In genomic region chr1:53945183-53945432, GRCh38 we compare ENCODE assay signal across 8 cellular contexts. TPM values are rescaled to one million over a fixed set of nuclear protein-coding genes. Genes with fewer than 3 reads are reported as not detected.
DNase-seq lines count a peak whose midpoint lies in the region; ATAC-seq, FAIRE-seq and TF ChIP-seq lines count a peak whose summit lies in the region.

No MANE protein-coding gene starts in this region.

- H3K27me3 ChIP-seq in CD8-positive, alpha-beta T cell (ENCODE audit: insufficient read depth, low read length): no peaks in the 10 kb centered on the region
- H3K27me3 ChIP-seq in NT2/D1 (ENCODE audit: insufficient read depth, insufficient read length) (no peaks in the 10 kb centered on the region), H1 (replicated peaks in 1 of 4; ENCODE audit: control insufficient read depth in 3 of 4, extremely low read depth in 1 of 4, insufficient read depth in 3 of 4, low read length in 3 of 4) (no peaks in the 10 kb centered on the region)

- no peak overlapping the region for H2AFZ ChIP-seq in H1 (ENCODE audit: low read length)

- no peak for DNase-seq in CD8-positive, alpha-beta T cell
- DNase-seq in NT2/D1 (ENCODE audit: low read depth, low spot score) (no peak), H1 (ENCODE audit: low read depth in 1 of 2, low spot score in 2 of 2) (no peak), omental fat pad (ENCODE audit: low spot score) (no peak), DMS53 (lab: John Stamatoyannopoulos, UW) (no peak), putamen (ENCODE audit: low spot score) (no peak), SIG-M5 treated with dmso at 0.1 percent for 504 hours (lab: John Stamatoyannopoulos, UW; ENCODE audit: unreplicated experiment) (no peak)
- DNase-seq in activated CD4-positive, CD25-positive, alpha-beta regulatory T cell treated with anti-CD3 and anti-CD28 coated beads, Interleukin-2, amount 50 U/mL, for 72 hours: no peak

- H3K9ac ChIP-seq in NT2/D1 (ENCODE audit: insufficient read length, low read depth): peak overlapping the region; percentile 84
- H3K9ac ChIP-seq in H1 (replicated peaks in 1 of 4; ENCODE audit: extremely low read depth in 1 of 4, low read depth in 3 of 4, low read length in 3 of 4): peak overlapping the region in 2 of 4 experiments; percentile 38 to 41; a peak in 5 of 7 replicates

- H2AK5ac ChIP-seq in H1 (ENCODE audit: low read depth, low read length): no peak overlapping the region

- H3K18ac ChIP-seq in H1 (ENCODE audit: extremely low read depth, low read length): peak overlapping the region; percentile 93

- H3K4me3 ChIP-seq in CD8-positive, alpha-beta T cell (ENCODE audit: low read depth, low read length): peak overlapping the region; percentile 65
- H3K4me3 ChIP-seq in NT2/D1 (ENCODE audit: insufficient read length, low read depth) (peak overlapping the region; percentile 88), H1 (ENCODE audit: extremely low read depth in 1 of 4, insufficient read depth in 2 of 4, low read depth in 3 of 4, low read length in 4 of 4) (peak overlapping the region; percentile 77 to 98 (median 79))

- peak overlapping the region; percentile 98 for H3K4me3 Mint-ChIP-seq in CD8-positive, alpha-beta T cell

- no peak for TF ChIP-seq POLR2A in H1 (IDR thresholded peaks at IDR 0.05; ENCODE audit: control extremely low read depth in 1 of 2, low read depth in 2 of 2, low read length in 2 of 2)

- intact Hi-C loops in CD8-positive, alpha-beta T cell (cut with DNase I, micrococcal nuclease): loop anchor here (1.0 to 10.0 kb wide), 8 partner anchors 56 to 1888 kb away; partner anchors contain the start of genes BTF3L4 (in 1 of the 2), CC2D1B (in 1 of the 2), CPT2 (in 1 of the 2) and CZIB (in 1 of the 2)

- H3K4me2 ChIP-seq in H1 (ENCODE audit: insufficient read depth in 1 of 2, low read depth in 2 of 2, low read length in 2 of 2): peak overlapping the region; percentile 75 to 92

- no peak overlapping the region for H4K5ac ChIP-seq in H1 (ENCODE audit: insufficient read length, low read depth, low read length)

- H3K23ac ChIP-seq in H1 (ENCODE audit: insufficient read length): no peak overlapping the region

- H4K8ac ChIP-seq in H1 (ENCODE audit: extremely low read depth, insufficient read depth, low read length): peak overlapping the region; percentile 61

- peak overlapping the region; percentile 58 for H3K27ac ChIP-seq in CD8-positive, alpha-beta T cell (ENCODE audit: low read depth, low read length)
- H3K27ac ChIP-seq in H1 (ENCODE audit: low read depth, low read length): no peak overlapping the region

- H3K36me3 Mint-ChIP-seq in CD8-positive, alpha-beta T cell: peaks cover 7% of the 10 kb centered on the region

- 6% methylated on average over 16 of the region's 16 CpGs; no CpG with 5 or more reads in 1 of the 2 experiments for WGBS in H1 (ENCODE audit: extremely low coverage in 1 of 2, insufficient coverage in 1 of 2, insufficient read length in 1 of 2, insufficient replicate concordance in 2 of 2, low coverage in 1 of 2, low lambda C conversion rate in 2 of 2, missing lambda C conversion rate in 1 of 2), 2 experiments

- H3K27me3 Mint-ChIP-seq in CD8-positive, alpha-beta T cell (ENCODE audit: low read depth): no peaks in the 10 kb centered on the region

- no peak for FAIRE-seq in H1 (lab: Jason Lieb, UNC)

- H3K9me3 ChIP-seq in CD8-positive, alpha-beta T cell (ENCODE audit: low read length): no peaks in the 10 kb centered on the region
- H3K9me3 ChIP-seq in NT2/D1 (ENCODE audit: insufficient read depth, low read length) (no peaks in the 10 kb centered on the region), H1 (ENCODE audit: insufficient read depth in 2 of 2, low read depth in 1 of 2, low read length in 1 of 2) (no peaks in the 10 kb centered on the region)

- POLR2A ChIA-PET in CD8-positive, alpha-beta T cell (lab: Charles Lee): interaction anchor here (0.9 to 2.3 kb wide), 12 partner anchors 13 to 255 kb away, joined by 3 to 20 read pairs (median 4); partner anchors contain the start of genes CYB5RL, MRPL37, NDC1 and TCEANC2
- POLR2A ChIA-PET in H1 (lab: Charles Lee; ENCODE audit: partially characterized antibody): interaction anchor here (1.2 to 2.1 kb wide), 5 partner anchors 11 to 84 kb away, joined by 4 to 7 read pairs (median 5); no protein-coding TSS in a partner anchor

- peak overlapping the region; percentile 96 for H3K27ac Mint-ChIP-seq in CD8-positive, alpha-beta T cell

- H3K4ac ChIP-seq in H1 (replicated peaks; ENCODE audit: insufficient read length, low read depth, low read length): no peak overlapping the region

- 0 out of 2 replicates have a peak overlapping the region, but pooled peaks have one; percentile 49 for H2BK5ac ChIP-seq in H1 (ENCODE audit: low read depth, low read length)

- peaks cover 6 to 8% of the 10 kb centered on the region in 2 experiments for H4K20me1 ChIP-seq in H1 (replicated peaks in 1 of 2; ENCODE audit: control insufficient read depth in 1 of 2, insufficient read depth in 2 of 2, low read length in 2 of 2)

- H3K56ac ChIP-seq in H1 (replicated peaks; ENCODE audit: insufficient read length, low read depth, low read length): no peak overlapping the region

- H2BK120ac ChIP-seq in H1 (replicated peaks; ENCODE audit: low read depth, low read length): no peak overlapping the region

- no peak for TF ChIP-seq CTCF in CD8-positive, alpha-beta T cell (IDR thresholded peaks at IDR 0.05)
- no peak for TF ChIP-seq CTCF in H1 (IDR thresholded peaks at IDR 0.05; ENCODE audit: control extremely low read depth in 1 of 3, insufficient read depth in 1 of 3, low read depth in 1 of 3, low read length in 3 of 3)
- TF ChIP-seq CTCF in omental fat pad (IDR thresholded peaks at IDR 0.05): no peak

- H3K79me2 ChIP-seq in H1 (ENCODE audit: control insufficient read depth in 1 of 2, insufficient read depth in 2 of 2, low read length in 2 of 2): peaks cover 3 to 44% of the 10 kb centered on the region in 2 experiments; a peak in 2 of 4 replicates

- H3K9me3 Mint-ChIP-seq in CD8-positive, alpha-beta T cell: no peaks in the 10 kb centered on the region

- peak overlapping the region; percentile 41; the same call in 1 of the 2 replicates for H2BK15ac ChIP-seq in H1 (ENCODE audit: low read length)

- H3K4me1 ChIP-seq in CD8-positive, alpha-beta T cell (ENCODE audit: insufficient read depth, low read length): peaks cover 27% of the 10 kb centered on the region
- no peaks in the 10 kb centered on the region for H3K4me1 ChIP-seq in NT2/D1 (ENCODE audit: insufficient read depth, insufficient read length)
- H3K4me1 ChIP-seq in H1 (replicated peaks in 1 of 4; ENCODE audit: control insufficient read depth in 3 of 4, insufficient read depth in 4 of 4, low read length in 3 of 4): peaks cover 4 to 16% (median 9%) of the 10 kb centered on the region in 4 experiments

- H3K23me2 ChIP-seq in H1 (ENCODE audit: low read depth, low read length): peaks cover 14% of the 10 kb centered on the region

- H2BK12ac ChIP-seq in H1 (ENCODE audit: low read depth, low read length): no peak overlapping the region

- peaks cover 59% of the 10 kb centered on the region for H3K4me1 Mint-ChIP-seq in CD8-positive, alpha-beta T cell (ENCODE audit: low read depth)

- no peak for TF ChIP-seq EP300 in H1 (IDR thresholded peaks at IDR 0.05; ENCODE audit: borderline replicate concordance in 1 of 2, low read depth in 2 of 2, low read length in 2 of 2)

- H4K91ac ChIP-seq in H1 (replicated peaks; ENCODE audit: insufficient read length, low read length): no peak overlapping the region

- no peak overlapping the region for H2BK20ac ChIP-seq in H1 (ENCODE audit: low read length)

- no peak for TF ChIP-seq RAD21 in H1 (IDR thresholded peaks at IDR 0.05 in 1 of 2, conservative IDR thresholded peaks at IDR 0.05 in 1 of 2; ENCODE audit: low read depth in 2 of 2, low read length in 2 of 2)

- no peaks in the 10 kb centered on the region for H3K36me3 ChIP-seq in CD8-positive, alpha-beta T cell (ENCODE audit: insufficient read depth, low read length)
- H3K36me3 ChIP-seq in NT2/D1 (ENCODE audit: insufficient read depth, insufficient read length, low read length) (peaks cover 25% of the 10 kb centered on the region), H1 (ENCODE audit: control insufficient read depth in 2 of 4, insufficient read depth in 4 of 4, low read length in 3 of 4) (no peaks in the 10 kb centered on the region; a peak in 2 of 8 replicates)

- CTCF ChIA-PET in CD8-positive, alpha-beta T cell (lab: Charles Lee): interaction anchor here (1.2 to 9.7 kb wide), 5 partner anchors 12 to 107 kb away, joined by 3 to 105 read pairs (median 3); partner anchors contain the start of gene TMEM59
- CTCF ChIA-PET in H1 (lab: Charles Lee; ENCODE audit: partially characterized antibody): interaction anchor here (0.9 to 3.6 kb wide), 8 partner anchors 11 to 85 kb away, joined by 3 to 19 read pairs (median 4); no protein-coding TSS in a partner anchor

- peaks cover 14% of the 10 kb centered on the region for H3K79me1 ChIP-seq in H1 (ENCODE audit: low read depth, low read length)

- no peak for ATAC-seq in CD8-positive, alpha-beta T cell
- peak; percentile 35 for ATAC-seq in omental fat pad (ENCODE audit: low FRiP score)

- H3K14ac ChIP-seq in H1 (ENCODE audit: insufficient read length): no peak overlapping the region

RNA-seq across cellular contexts. Expression of gene IFT25, which starts 0.4 kb away (rescaled TPM):
- total RNA-seq in CD8-positive, alpha-beta T cell: 10 to 100 TPM; 12.8 to 13.1 TPM
- total RNA-seq in H1 (2021; fragmentation: NEBNext Ultra II Directional; extraction: Animal tissue kit (Norgen Biotek cat#: 25700)): 29.7 and 36.3 TPM in 2 replicates
- 11.3 and 15.0 TPM in 2 replicates for polyA plus RNA-seq in H1 (2011; rRNA removed)
- 22.9 TPM for polyA plus RNA-seq in H1 (2011; cell fraction: cytosol; rRNA removed)
- 7.7 TPM for polyA plus RNA-seq in H1 (2011; cell fraction: nucleus; rRNA removed)
- 26.8 to 58.2 TPM (median 33.2 TPM) in 4 replicates for polyA plus RNA-seq in H1 (2012, experiment 1 of 2)
- 24.3 TPM for polyA plus RNA-seq in H1 (2012, experiment 2 of 2)
- polyA plus RNA-seq in H1 (2013, experiment 1 of 2): 40.4 TPM
- polyA plus RNA-seq in H1 (2013, experiment 2 of 2): 42.1 TPM
- polyA minus RNA-seq in H1 (2011; rRNA and poly(A)+ RNA removed): 4.2 and 5.5 TPM in 2 replicates
- 6.2 TPM for polyA minus RNA-seq in H1 (2011; cell fraction: cytosol; rRNA and poly(A)+ RNA removed)
- 9.7 TPM for polyA minus RNA-seq in H1 (2011; cell fraction: nucleus; rRNA and poly(A)+ RNA removed)
- 10 to 100 TPM; 11.6 to 24.6 (median 15.5) TPM for total RNA-seq in omental fat pad

RNA-seq across cellular contexts. Expression of gene LRRC42, which starts 1.0 kb away (rescaled TPM):
- total RNA-seq in CD8-positive, alpha-beta T cell: 1 to 10 TPM; 4.3 to 4.7 TPM
- 54.1 and 54.6 TPM in 2 replicates for total RNA-seq in H1 (2021; fragmentation: NEBNext Ultra II Directional; extraction: Animal tissue kit (Norgen Biotek cat#: 25700))
- polyA plus RNA-seq in H1 (2011; rRNA removed): 30.4 and 38.2 TPM in 2 replicates
- 45.0 TPM for polyA plus RNA-seq in H1 (2011; cell fraction: cytosol; rRNA removed)
- polyA plus RNA-seq in H1 (2011; cell fraction: nucleus; rRNA removed): 29.2 TPM
- polyA plus RNA-seq in H1 (2012, experiment 1 of 2): 48.6 to 70.3 TPM (median 52.5 TPM) in 4 replicates
- polyA plus RNA-seq in H1 (2012, experiment 2 of 2): 52.2 TPM
- 31.2 TPM for polyA plus RNA-seq in H1 (2013, experiment 1 of 2)
- polyA plus RNA-seq in H1 (2013, experiment 2 of 2): 29.3 TPM
- 42.0 and 44.6 TPM in 2 replicates for polyA minus RNA-seq in H1 (2011; rRNA and poly(A)+ RNA removed)
- polyA minus RNA-seq in H1 (2011; cell fraction: cytosol; rRNA and poly(A)+ RNA removed): 24.8 TPM
- polyA minus RNA-seq in H1 (2011; cell fraction: nucleus; rRNA and poly(A)+ RNA removed): 18.2 TPM
- total RNA-seq in omental fat pad: 10 to 100 TPM; 12.6 to 22.8 (median 16.7) TPM

RNA-seq across cellular contexts. Expression of gene DIO1, which starts 51.1 kb away (rescaled TPM):
- total RNA-seq in CD8-positive, alpha-beta T cell: not detected
- total RNA-seq in H1 (2021; fragmentation: NEBNext Ultra II Directional; extraction: Animal tissue kit (Norgen Biotek cat#: 25700)): not detected in 2 replicates
- 0.14 and 0.39 TPM in 2 replicates for polyA plus RNA-seq in H1 (2011; rRNA removed)
- 0.17 TPM for polyA plus RNA-seq in H1 (2011; cell fraction: cytosol; rRNA removed)
- not detected for polyA plus RNA-seq in H1 (2011; cell fraction: nucleus; rRNA removed)
- polyA plus RNA-seq in H1 (2012, experiment 1 of 2): 0.11 to 0.15 TPM in 2 of 4 replicates, not detected in the others
- not detected for polyA plus RNA-seq in H1 (2012, experiment 2 of 2)
- polyA plus RNA-seq in H1 (2013, experiment 1 of 2): 0.08 TPM
- 0.11 TPM for polyA plus RNA-seq in H1 (2013, experiment 2 of 2)
- polyA minus RNA-seq in H1 (2011; rRNA and poly(A)+ RNA removed): 0.44 and 0.50 TPM in 2 replicates
- not detected for polyA minus RNA-seq in H1 (2011; cell fraction: cytosol; rRNA and poly(A)+ RNA removed)
- polyA minus RNA-seq in H1 (2011; cell fraction: nucleus; rRNA and poly(A)+ RNA removed): not detected
- total RNA-seq in omental fat pad: not detected

RNA-seq across cellular contexts. Expression of gene YIPF1, which starts 55.5 kb away (rescaled TPM):
- 1 to 10 TPM; 4.6 to 5.4 TPM for total RNA-seq in CD8-positive, alpha-beta T cell
- 31.8 and 32.6 TPM in 2 replicates for total RNA-seq in H1 (2021; fragmentation: NEBNext Ultra II Directional; extraction: Animal tissue kit (Norgen Biotek cat#: 25700))
- polyA plus RNA-seq in H1 (2011; rRNA removed): 31.3 and 53.7 TPM in 2 replicates
- 39.1 TPM for polyA plus RNA-seq in H1 (2011; cell fraction: cytosol; rRNA removed)
- 22.8 TPM for polyA plus RNA-seq in H1 (2011; cell fraction: nucleus; rRNA removed)
- 29.4 to 42.3 TPM (median 32.9 TPM) in 4 replicates for polyA plus RNA-seq in H1 (2012, experiment 1 of 2)
- polyA plus RNA-seq in H1 (2012, experiment 2 of 2): 26.2 TPM
- 49.0 TPM for polyA plus RNA-seq in H1 (2013, experiment 1 of 2)
- polyA plus RNA-seq in H1 (2013, experiment 2 of 2): 52.1 TPM
- 41.7 and 56.8 TPM in 2 replicates for polyA minus RNA-seq in H1 (2011; rRNA and poly(A)+ RNA removed)
- polyA minus RNA-seq in H1 (2011; cell fraction: cytosol; rRNA and poly(A)+ RNA removed): 15.0 TPM
- 13.3 TPM for polyA minus RNA-seq in H1 (2011; cell fraction: nucleus; rRNA and poly(A)+ RNA removed)
- 10 to 100 TPM; 14.8 to 29.4 (median 21.0) TPM for total RNA-seq in omental fat pad
